In the genomic region with DNA sequence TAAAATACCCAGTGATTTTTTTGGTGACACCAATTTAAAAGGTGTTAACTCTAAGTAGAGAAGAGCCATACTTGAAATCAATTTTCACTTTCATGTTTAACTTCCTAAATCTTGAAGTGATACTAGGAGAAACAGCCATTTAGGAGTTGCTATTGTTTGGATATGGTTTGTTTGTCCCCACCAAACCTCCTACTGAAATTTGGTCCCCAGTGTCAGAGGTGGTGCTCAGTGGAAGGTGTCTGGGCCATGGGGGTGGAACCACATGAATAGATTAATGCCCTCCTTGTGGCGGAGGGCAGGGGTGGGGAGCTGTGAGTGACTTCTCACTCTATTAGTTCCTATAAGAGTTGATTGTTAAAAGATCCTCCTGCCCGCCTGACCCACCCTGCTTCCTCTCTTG, we compare ENCODE assay signal across 31 cellular contexts.
"Had no signal": no experiment of that assay in that cellular context is flagged by ENCODE, and none has a peak within 500 bp of the region (broad histone marks: within the 10 kb centered on the region; RNA-seq: fewer than 3 reads in every experiment).

No MANE protein-coding gene starts in this region.

- H3K36me3 Mint-ChIP-seq: naive B cell; natural killer cell; stimulated activated naive B cell treated with anti-CD40 and anti-IgM and Interleukin-4, amounts not matched to agents 10 μg/mL and 1 μg/mL and 100 μg/mL, for 72 hours had no signal

- H3K27ac ChIP-seq: heart right ventricle, hepatocyte, lower lobe of right lung, neutrophil, parathyroid adenoma, skin epidermis, stomach, suprapubic skin, thoracic aorta, tibial artery, upper lobe of right lung had no signal

- H3K9me3 Mint-ChIP-seq: nephron progenitor cell had no signal

- H3K79me2 ChIP-seq: hepatocyte, parathyroid adenoma had no signal

- H3K9ac ChIP-seq: parathyroid adenoma had no signal

- H3K4me2 ChIP-seq: hepatocyte had no signal

- H3K9me3 ChIP-seq: heart right ventricle, lower lobe of right lung, neutrophil, stomach, suprapubic skin, thoracic aorta, tibial artery, upper lobe of right lung had no signal

- H3K4me1 ChIP-seq: heart right ventricle, lower lobe of right lung, parathyroid adenoma, stomach, suprapubic skin, tibial artery, upper lobe of right lung had no signal

- H3K27me3 ChIP-seq: hepatocyte, neutrophil, stomach, suprapubic skin, tibial artery, upper lobe of right lung had no signal

- H3K4me3 Mint-ChIP-seq: naive B cell; natural killer cell; nephron progenitor cell; stimulated activated naive B cell treated with anti-CD40 and anti-IgM and Interleukin-4, amounts not matched to agents 10 μg/mL and 1 μg/mL and 100 μg/mL, for 72 hours had no signal

- H3K4me3 ChIP-seq: heart right ventricle, hepatocyte, lower lobe of right lung, skin epidermis, stomach, suprapubic skin, thoracic aorta, tibial artery, upper lobe of right lung had no signal

- H3K27ac Mint-ChIP-seq: naive B cell; natural killer cell; nephron progenitor cell; stimulated activated naive B cell treated with anti-CD40 and anti-IgM and Interleukin-4, amounts not matched to agents 10 μg/mL and 1 μg/mL and 100 μg/mL, for 72 hours had no signal

- ATAC-seq: heart right ventricle; left cardiac atrium; left lobe of liver; left ventricle myocardium superior; lower lobe of right lung; natural killer cell; right cardiac atrium; sciatic nerve; stimulated activated naive B cell treated with anti-CD40 and anti-IgM and Interleukin-4, amounts not matched to agents 10 μg/mL and 1 μg/mL and 100 μg/mL, for 72 hours; stimulated activated naive CD8-positive, alpha-beta T cell treated with anti-CD3 and anti-CD28 coated beads, Interleukin-15, Interleukin-2, amounts not matched to agents 100 U/mL and 50 U/mL, for 24 hours; upper lobe of right lung had no signal

- H3K36me3 ChIP-seq: heart right ventricle, lower lobe of right lung, neutrophil, stomach, suprapubic skin, thoracic aorta, tibial artery, upper lobe of right lung had no signal

- DNase-seq: heart right ventricle; kidney glomerular epithelial cell; left cardiac atrium; left ventricle myocardium superior; lower lobe of right lung; mammary epithelial cell; mesenchymal stem cell; naive B cell; natural killer cell; nephron progenitor cell; occipital lobe; retina; right cardiac atrium; stimulated activated CD4-positive, alpha-beta T cell treated with anti-CD3 and anti-CD28 coated beads, Interleukin-12 subunit alpha, Interleukin-12 subunit beta, amount 100 ng/mL, for 4 hours; stimulated activated CD4-positive, alpha-beta T cell treated with anti-CD3 and anti-CD28 coated beads, Interleukin-15, amount 100 ng/mL, for 24 hours; stimulated activated CD4-positive, alpha-beta T cell treated with anti-CD3 and anti-CD28 coated beads, Interleukin-2, amount 100 ng/mL, for 24 hours; stimulated activated CD4-positive, alpha-beta T cell treated with anti-CD3 and anti-CD28 coated beads, Interleukin-4, amount 100 ng/mL, for 1 hour; stimulated activated naive B cell treated with anti-CD40 and anti-IgM and Interleukin-4, amounts not matched to agents 10 μg/mL and 1 μg/mL and 100 μg/mL, for 72 hours; stimulated activated naive CD8-positive, alpha-beta T cell treated with anti-CD3 and anti-CD28 coated beads, Interleukin-15, Interleukin-2, amounts not matched to agents 100 U/mL and 50 U/mL, for 24 hours; stomach; tibial artery; trophoblast cell; upper lobe of right lung had no signal

- H3K4me1 Mint-ChIP-seq: naive B cell; natural killer cell; stimulated activated naive B cell treated with anti-CD40 and anti-IgM and Interleukin-4, amounts not matched to agents 10 μg/mL and 1 μg/mL and 100 μg/mL, for 72 hours had no signal

- H2AFZ ChIP-seq: hepatocyte, parathyroid adenoma had no signal
